ENCODE assay signal across 8 cellular contexts in the genomic region with DNA sequence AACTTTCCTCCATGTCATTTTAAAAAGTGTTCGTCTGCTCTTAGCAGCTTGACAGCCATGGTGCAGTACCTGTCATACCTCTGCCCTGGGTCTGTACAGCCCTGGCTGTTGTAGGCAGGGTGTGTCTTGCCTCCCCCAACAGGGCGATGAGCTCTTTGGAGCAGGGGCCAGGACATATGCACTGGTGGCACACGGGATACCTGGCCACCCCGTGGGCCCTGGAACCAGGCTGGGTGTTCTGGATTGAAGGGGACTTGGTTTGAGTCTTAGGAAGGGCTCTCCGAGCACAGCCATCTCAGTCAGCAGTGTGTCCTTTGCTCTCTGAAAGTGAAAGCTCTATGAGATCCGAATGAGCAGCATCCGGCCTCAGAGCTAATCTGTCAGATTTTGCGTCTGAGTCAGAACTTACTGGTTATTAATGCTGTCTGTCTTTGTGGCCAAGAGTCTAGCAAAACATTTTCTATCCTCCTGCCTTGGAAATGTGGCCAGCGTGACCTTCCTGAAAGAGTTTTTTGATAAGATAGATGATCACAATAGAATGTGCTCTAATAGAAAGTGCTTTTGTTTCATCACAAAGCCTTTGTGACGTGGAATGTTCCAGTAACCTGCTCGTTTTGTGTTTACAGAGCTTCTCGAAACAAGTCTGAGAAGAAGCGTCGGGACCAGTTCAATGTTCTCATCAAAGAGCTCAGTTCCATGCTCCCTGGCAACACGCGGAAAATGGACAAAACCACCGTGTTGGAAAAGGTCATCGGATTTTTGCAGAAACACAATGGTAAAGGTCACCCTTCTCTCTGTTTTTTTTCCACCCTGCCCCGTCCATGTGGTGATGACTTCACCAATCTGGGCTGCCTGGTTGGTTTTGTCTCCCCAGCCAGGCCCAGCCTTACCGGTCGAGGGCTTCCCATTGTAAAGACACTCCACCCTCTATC.
A peak's percentile ranks its signal among the peaks of the same experiment; 100 is the strongest.
DNase-seq lines count a peak whose midpoint lies in the region; ATAC-seq and TF ChIP-seq lines count a peak whose summit lies in the region.

No MANE protein-coding gene starts in this region.

- peak overlapping the region; percentile 28 for H3K27ac Mint-ChIP-seq in neural crest cell (ENCODE audit: unreplicated experiment)

- H3K36me3 Mint-ChIP-seq in neural crest cell (ENCODE audit: low read depth), result no peaks in the 10 kb centered on the region

- no peaks in the 10 kb centered on the region for H3K9me3 ChIP-seq in effector memory CD4-positive, alpha-beta T cell (ENCODE audit: control insufficient read depth, low read length)

- H3K4me3 Mint-ChIP-seq in neural crest cell, result no peak overlapping the region

- TF ChIP-seq CTCF in neural crest cell (conservative IDR thresholded peaks at IDR 0.05), result no peak

- peak; percentile 70 for DNase-seq in AG08395 (ENCODE audit: low spot score)
- DNase-seq in SK-MEL-5 (ENCODE audit: low read depth, low spot score), result peak; percentile 24
- peak in 2 of 3 donors; percentile 4 to 8 for DNase-seq in effector memory CD4-positive, alpha-beta T cell
- no peak for DNase-seq in neural crest cell (ENCODE audit: low read depth, low spot score)
- no peak for DNase-seq in NCI-H748 (lab: John Stamatoyannopoulos, UW; ENCODE audit: unreplicated experiment)
- no peak for DNase-seq in G401 (ENCODE audit: low spot score)

- H3K4me1 ChIP-seq in effector memory CD4-positive, alpha-beta T cell (ENCODE audit: control insufficient read depth, insufficient read depth, low read length, poor library complexity, severe bottlenecking), result no peaks in the 10 kb centered on the region

- peak overlapping the region; percentile 48 for H3K27ac ChIP-seq in effector memory CD4-positive, alpha-beta T cell (ENCODE audit: insufficient read depth, low read length, poor library complexity, severe bottlenecking)

- H3K27me3 ChIP-seq in effector memory CD4-positive, alpha-beta T cell (replicated peaks; ENCODE audit: control insufficient read depth, insufficient read depth, low read length, poor library complexity, severe bottlenecking), result no peaks in the 10 kb centered on the region

- H3K36me3 ChIP-seq in effector memory CD4-positive, alpha-beta T cell (ENCODE audit: control insufficient read depth, insufficient read depth, low read length), result no peaks in the 10 kb centered on the region

- H3K4me1 Mint-ChIP-seq in neural crest cell, result peaks cover 14% of the 10 kb centered on the region

- no peaks in the 10 kb centered on the region for H3K27me3 Mint-ChIP-seq in neural crest cell (ENCODE audit: low read depth)

- H3K9me3 Mint-ChIP-seq in neural crest cell, result no peaks in the 10 kb centered on the region

- in situ Hi-C loops in SK-MEL-5 (cut with HindIII; ENCODE audit: low pct_unique_long_range_greater_than_20kb, low sequenced_read_pairs), result no loop called here
- in situ Hi-C loops in G401 (cut with HindIII; ENCODE audit: low sequenced_read_pairs), result no loop called here

- H3K4me3 ChIP-seq in effector memory CD4-positive, alpha-beta T cell (ENCODE audit: insufficient read depth, low read depth, low read length, poor library complexity, severe bottlenecking), result no peak overlapping the region

- peak; percentile 97 for ATAC-seq in GM19463 (IDR thresholded peaks at IDR 0.05; ENCODE audit: unreplicated experiment)
- ATAC-seq in HG03457 (IDR thresholded peaks at IDR 0.05; ENCODE audit: unreplicated experiment), result no peak

Comparison
In these comparisons a context has a peak if more than half of its experiments do, and no peak if none do; other contexts are left out.
1. DNase-seq: peak in AG08395 (single experiment), SK-MEL-5 (single experiment) and effector memory CD4-positive, alpha-beta T cell (2 of 3); none in neural crest cell (single experiment), NCI-H748 (single experiment) and G401 (single experiment).